Comparison of ENCODE assay signal across 1 cellular context in the genomic region with DNA sequence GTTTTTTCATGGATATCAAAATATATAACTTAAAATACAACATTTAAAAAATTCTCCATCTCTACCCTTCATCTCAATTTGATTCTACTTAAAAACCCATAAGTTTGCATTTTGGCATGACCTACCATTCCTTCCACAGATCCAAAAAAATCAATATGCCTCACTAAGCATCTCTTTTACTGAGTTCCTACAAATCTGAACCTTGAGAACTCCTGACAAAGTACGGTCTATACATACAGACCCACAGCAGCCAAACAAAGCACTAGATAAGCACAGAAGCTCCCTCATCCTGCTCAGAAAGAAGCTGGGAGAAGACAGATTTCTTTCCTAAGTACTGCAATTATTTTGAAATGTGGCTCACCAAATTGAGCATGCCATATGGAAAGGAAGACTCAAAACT.
TF ChIP-seq lines count a peak whose summit lies in the region.

No MANE protein-coding gene starts in this region.

TF ChIP-seq in HepG2, 621 proteins besides CTCF, POLR2A, EP300 and RAD21 (continued from another document):
- TF ChIP-seq, protein P1, sequence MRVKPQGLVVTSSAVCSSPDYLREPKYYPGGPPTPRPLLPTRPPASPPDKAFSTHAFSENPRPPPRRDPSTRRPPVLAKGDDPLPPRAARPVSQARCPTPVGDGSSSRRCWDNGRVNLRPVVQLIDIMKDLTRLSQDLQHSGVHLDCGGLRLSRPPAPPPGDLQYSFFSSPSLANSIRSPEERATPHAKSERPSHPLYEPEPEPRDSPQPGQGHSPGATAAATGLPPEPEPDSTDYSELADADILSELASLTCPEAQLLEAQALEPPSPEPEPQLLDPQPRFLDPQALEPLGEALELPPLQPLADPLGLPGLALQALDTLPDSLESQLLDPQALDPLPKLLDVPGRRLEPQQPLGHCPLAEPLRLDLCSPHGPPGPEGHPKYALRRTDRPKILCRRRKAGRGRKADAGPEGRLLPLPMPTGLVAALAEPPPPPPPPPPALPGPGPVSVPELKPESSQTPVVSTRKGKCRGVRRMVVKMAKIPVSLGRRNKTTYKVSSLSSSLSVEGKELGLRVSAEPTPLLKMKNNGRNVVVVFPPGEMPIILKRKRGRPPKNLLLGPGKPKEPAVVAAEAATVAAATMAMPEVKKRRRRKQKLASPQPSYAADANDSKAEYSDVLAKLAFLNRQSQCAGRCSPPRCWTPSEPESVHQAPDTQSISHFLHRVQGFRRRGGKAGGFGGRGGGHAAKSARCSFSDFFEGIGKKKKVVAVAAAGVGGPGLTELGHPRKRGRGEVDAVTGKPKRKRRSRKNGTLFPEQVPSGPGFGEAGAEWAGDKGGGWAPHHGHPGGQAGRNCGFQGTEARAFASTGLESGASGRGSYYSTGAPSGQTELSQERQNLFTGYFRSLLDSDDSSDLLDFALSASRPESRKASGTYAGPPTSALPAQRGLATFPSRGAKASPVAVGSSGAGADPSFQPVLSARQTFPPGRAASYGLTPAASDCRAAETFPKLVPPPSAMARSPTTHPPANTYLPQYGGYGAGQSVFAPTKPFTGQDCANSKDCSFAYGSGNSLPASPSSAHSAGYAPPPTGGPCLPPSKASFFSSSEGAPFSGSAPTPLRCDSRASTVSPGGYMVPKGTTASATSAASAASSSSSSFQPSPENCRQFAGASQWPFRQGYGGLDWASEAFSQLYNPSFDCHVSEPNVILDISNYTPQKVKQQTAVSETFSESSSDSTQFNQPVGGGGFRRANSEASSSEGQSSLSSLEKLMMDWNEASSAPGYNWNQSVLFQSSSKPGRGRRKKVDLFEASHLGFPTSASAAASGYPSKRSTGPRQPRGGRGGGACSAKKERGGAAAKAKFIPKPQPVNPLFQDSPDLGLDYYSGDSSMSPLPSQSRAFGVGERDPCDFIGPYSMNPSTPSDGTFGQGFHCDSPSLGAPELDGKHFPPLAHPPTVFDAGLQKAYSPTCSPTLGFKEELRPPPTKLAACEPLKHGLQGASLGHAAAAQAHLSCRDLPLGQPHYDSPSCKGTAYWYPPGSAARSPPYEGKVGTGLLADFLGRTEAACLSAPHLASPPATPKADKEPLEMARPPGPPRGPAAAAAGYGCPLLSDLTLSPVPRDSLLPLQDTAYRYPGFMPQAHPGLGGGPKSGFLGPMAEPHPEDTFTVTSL (CRISPR knock-in tag; IDR thresholded peaks at IDR 0.05; ENCODE audit: borderline replicate concordance): peak; percentile 37; the same call in 1 of the 2 replicates
- peak; percentile 41 for TF ChIP-seq HNF4A (CRISPR knock-in tag; IDR thresholded peaks at IDR 0.05)
- no peak for TF ChIP-seq RORA (CRISPR knock-in tag; IDR thresholded peaks at IDR 0.05)
- TF ChIP-seq, protein P2, sequence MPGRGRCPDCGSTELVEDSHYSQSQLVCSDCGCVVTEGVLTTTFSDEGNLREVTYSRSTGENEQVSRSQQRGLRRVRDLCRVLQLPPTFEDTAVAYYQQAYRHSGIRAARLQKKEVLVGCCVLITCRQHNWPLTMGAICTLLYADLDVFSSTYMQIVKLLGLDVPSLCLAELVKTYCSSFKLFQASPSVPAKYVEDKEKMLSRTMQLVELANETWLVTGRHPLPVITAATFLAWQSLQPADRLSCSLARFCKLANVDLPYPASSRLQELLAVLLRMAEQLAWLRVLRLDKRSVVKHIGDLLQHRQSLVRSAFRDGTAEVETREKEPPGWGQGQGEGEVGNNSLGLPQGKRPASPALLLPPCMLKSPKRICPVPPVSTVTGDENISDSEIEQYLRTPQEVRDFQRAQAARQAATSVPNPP (CRISPR knock-in tag; IDR thresholded peaks at IDR 0.05): no peak
- TF ChIP-seq, protein P3, sequence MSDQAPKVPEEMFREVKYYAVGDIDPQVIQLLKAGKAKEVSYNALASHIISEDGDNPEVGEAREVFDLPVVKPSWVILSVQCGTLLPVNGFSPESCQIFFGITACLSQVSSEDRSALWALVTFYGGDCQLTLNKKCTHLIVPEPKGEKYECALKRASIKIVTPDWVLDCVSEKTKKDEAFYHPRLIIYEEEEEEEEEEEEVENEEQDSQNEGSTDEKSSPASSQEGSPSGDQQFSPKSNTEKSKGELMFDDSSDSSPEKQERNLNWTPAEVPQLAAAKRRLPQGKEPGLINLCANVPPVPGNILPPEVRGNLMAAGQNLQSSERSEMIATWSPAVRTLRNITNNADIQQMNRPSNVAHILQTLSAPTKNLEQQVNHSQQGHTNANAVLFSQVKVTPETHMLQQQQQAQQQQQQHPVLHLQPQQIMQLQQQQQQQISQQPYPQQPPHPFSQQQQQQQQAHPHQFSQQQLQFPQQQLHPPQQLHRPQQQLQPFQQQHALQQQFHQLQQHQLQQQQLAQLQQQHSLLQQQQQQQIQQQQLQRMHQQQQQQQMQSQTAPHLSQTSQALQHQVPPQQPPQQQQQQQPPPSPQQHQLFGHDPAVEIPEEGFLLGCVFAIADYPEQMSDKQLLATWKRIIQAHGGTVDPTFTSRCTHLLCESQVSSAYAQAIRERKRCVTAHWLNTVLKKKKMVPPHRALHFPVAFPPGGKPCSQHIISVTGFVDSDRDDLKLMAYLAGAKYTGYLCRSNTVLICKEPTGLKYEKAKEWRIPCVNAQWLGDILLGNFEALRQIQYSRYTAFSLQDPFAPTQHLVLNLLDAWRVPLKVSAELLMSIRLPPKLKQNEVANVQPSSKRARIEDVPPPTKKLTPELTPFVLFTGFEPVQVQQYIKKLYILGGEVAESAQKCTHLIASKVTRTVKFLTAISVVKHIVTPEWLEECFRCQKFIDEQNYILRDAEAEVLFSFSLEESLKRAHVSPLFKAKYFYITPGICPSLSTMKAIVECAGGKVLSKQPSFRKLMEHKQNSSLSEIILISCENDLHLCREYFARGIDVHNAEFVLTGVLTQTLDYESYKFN (CRISPR knock-in tag; conservative IDR thresholded peaks at IDR 0.05): 0 out of 2 replicates have a peak, but pooled peaks have one; percentile 20
- no peak for TF ChIP-seq ZNF569 (CRISPR knock-in tag; IDR thresholded peaks at IDR 0.05; ENCODE audit: borderline replicate concordance)
- TF ChIP-seq ONECUT2 (CRISPR knock-in tag; IDR thresholded peaks at IDR 0.05): peak; percentile 87
- TF ChIP-seq POGZ (CRISPR knock-in tag; IDR thresholded peaks at IDR 0.05): 0 out of 2 replicates have a peak, but pooled peaks have one; percentile 16
- no peak for TF ChIP-seq ZNF335 (CRISPR knock-in tag; IDR thresholded peaks at IDR 0.05)
- TF ChIP-seq, protein P4, sequence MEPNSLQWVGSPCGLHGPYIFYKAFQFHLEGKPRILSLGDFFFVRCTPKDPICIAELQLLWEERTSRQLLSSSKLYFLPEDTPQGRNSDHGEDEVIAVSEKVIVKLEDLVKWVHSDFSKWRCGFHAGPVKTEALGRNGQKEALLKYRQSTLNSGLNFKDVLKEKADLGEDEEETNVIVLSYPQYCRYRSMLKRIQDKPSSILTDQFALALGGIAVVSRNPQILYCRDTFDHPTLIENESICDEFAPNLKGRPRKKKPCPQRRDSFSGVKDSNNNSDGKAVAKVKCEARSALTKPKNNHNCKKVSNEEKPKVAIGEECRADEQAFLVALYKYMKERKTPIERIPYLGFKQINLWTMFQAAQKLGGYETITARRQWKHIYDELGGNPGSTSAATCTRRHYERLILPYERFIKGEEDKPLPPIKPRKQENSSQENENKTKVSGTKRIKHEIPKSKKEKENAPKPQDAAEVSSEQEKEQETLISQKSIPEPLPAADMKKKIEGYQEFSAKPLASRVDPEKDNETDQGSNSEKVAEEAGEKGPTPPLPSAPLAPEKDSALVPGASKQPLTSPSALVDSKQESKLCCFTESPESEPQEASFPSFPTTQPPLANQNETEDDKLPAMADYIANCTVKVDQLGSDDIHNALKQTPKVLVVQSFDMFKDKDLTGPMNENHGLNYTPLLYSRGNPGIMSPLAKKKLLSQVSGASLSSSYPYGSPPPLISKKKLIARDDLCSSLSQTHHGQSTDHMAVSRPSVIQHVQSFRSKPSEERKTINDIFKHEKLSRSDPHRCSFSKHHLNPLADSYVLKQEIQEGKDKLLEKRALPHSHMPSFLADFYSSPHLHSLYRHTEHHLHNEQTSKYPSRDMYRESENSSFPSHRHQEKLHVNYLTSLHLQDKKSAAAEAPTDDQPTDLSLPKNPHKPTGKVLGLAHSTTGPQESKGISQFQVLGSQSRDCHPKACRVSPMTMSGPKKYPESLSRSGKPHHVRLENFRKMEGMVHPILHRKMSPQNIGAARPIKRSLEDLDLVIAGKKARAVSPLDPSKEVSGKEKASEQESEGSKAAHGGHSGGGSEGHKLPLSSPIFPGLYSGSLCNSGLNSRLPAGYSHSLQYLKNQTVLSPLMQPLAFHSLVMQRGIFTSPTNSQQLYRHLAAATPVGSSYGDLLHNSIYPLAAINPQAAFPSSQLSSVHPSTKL (CRISPR knock-in tag; IDR thresholded peaks at IDR 0.05): 0 out of 2 replicates have a peak, but pooled peaks have one; percentile 9
- TF ChIP-seq, protein P5, sequence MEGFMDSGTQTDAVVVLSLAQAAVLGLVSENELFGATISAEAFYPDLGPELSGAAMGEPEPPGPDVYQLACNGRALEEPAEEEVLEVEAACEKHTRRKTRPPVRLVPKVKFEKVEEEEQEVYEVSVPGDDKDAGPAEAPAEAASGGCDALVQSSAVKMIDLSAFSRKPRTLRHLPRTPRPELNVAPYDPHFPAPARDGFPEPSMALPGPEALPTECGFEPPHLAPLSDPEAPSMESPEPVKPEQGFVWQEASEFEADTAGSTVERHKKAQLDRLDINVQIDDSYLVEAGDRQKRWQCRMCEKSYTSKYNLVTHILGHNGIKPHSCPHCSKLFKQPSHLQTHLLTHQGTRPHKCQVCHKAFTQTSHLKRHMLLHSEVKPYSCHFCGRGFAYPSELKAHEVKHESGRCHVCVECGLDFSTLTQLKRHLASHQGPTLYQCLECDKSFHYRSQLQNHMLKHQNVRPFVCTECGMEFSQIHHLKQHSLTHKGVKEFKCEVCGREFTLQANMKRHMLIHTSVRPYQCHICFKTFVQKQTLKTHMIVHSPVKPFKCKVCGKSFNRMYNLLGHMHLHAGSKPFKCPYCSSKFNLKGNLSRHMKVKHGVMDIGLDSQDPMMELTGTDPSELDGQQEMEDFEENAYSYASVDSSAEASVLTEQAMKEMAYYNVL (CRISPR knock-in tag; IDR thresholded peaks at IDR 0.05; ENCODE audit: borderline replicate concordance): no peak
- TF ChIP-seq EZH2 (conservative IDR thresholded peaks at IDR 0.05; ENCODE audit: low read depth, low read length): no peak
- TF ChIP-seq, protein P6, sequence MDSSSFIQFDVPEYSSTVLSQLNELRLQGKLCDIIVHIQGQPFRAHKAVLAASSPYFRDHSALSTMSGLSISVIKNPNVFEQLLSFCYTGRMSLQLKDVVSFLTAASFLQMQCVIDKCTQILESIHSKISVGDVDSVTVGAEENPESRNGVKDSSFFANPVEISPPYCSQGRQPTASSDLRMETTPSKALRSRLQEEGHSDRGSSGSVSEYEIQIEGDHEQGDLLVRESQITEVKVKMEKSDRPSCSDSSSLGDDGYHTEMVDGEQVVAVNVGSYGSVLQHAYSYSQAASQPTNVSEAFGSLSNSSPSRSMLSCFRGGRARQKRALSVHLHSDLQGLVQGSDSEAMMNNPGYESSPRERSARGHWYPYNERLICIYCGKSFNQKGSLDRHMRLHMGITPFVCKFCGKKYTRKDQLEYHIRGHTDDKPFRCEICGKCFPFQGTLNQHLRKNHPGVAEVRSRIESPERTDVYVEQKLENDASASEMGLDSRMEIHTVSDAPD (CRISPR knock-in tag; IDR thresholded peaks at IDR 0.05): no peak
- no peak for TF ChIP-seq ZFY (CRISPR knock-in tag; IDR thresholded peaks at IDR 0.05)
- TF ChIP-seq GATAD2A (CRISPR knock-in tag; IDR thresholded peaks at IDR 0.05): 0 out of 2 replicates have a peak, but pooled peaks have one; percentile 24
- TF ChIP-seq, protein P7, sequence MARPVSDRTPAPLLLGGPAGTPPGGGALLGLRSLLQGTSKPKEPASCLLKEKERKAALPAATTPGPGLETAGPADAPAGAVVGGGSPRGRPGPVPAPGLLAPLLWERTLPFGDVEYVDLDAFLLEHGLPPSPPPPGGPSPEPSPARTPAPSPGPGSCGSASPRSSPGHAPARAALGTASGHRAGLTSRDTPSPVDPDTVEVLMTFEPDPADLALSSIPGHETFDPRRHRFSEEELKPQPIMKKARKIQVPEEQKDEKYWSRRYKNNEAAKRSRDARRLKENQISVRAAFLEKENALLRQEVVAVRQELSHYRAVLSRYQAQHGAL (CRISPR knock-in tag; IDR thresholded peaks at IDR 0.05; ENCODE audit: not compliant biosample characterization): no peak
TF ChIP-seq in HepG2: peak in this region for 11.
